ENCODE assay signal across 17 cellular contexts in the genomic region with DNA sequence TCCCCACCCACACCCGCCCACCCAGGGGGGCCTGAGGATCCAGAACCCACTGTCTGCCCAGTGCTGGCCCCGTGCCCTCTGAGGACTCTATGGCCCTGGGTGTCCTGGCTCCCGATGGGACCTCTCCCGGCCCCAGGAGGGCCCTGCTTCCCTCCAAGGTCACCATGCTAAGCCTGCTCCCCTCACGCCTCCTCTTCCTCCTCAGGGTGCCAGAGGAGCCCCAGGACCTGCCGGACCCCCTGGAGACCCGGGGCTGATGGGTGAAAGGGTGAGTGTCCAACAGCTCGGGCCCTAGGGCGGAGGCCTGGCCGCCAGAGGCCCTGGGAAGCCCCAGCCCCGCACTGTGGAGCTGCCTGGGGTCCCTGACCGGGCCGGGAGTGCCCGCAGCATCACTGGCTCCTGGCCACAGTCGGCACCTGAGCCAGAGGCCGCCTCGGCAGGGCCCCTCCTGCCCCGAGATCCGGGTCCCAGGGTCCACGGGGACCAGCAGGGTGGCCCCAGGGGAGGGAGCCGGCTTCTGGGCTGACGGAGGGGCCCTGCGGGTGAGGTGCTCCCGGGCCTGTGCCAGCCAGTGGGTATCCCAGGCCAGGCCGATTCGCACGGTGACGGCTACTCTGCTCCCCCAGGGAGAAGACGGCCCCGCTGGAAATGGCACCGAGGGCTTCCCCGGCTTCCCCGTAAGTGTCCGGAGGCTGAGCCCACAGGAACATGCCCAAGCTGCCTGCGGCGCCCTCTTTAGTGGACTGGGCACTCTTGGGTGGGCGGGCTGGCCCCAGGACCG. TPM values are rescaled to one million over a fixed set of nuclear protein-coding genes. Genes with fewer than 3 reads are reported as not detected.
A peak's percentile ranks its signal among the peaks of the same experiment; 100 is the strongest.
DNase-seq lines count a peak whose midpoint lies in the region; TF ChIP-seq lines count a peak whose summit lies in the region.
"Had no signal": no experiment of that assay in that cellular context is flagged by ENCODE, and none has a peak within 500 bp of the region (broad histone marks: within the 10 kb centered on the region; RNA-seq: fewer than 3 reads in every experiment).

No MANE protein-coding gene starts in this region.

- intact Hi-C loops in activated naive CD4-positive, alpha-beta T cell treated with anti-CD3 and anti-CD28 coated beads for 36 hours (cut with micrococcal nuclease): no loop called here

- CTCF ChIA-PET in activated naive CD4-positive, alpha-beta T cell treated with anti-CD3 and anti-CD28 coated beads, Interleukin-2, amount 10 ng/mL, durations not matched to agents 7 days and 5 days (lab: Charles Lee): no interaction called here
- CTCF ChIA-PET in activated naive CD4-positive, alpha-beta T cell treated with anti-CD3 and anti-CD28 coated beads for 36 hours (lab: Charles Lee): no interaction called here

- H3K27me3 Mint-ChIP-seq in activated naive CD4-positive, alpha-beta T cell treated with anti-CD3 and anti-CD28 coated beads, Interleukin-2, amount 10 ng/mL, durations not matched to agents 7 days and 5 days: no peaks in the 10 kb centered on the region
- no peaks in the 10 kb centered on the region for H3K27me3 Mint-ChIP-seq in activated naive CD4-positive, alpha-beta T cell treated with anti-CD3 and anti-CD28 coated beads for 36 hours (ENCODE audit: low read depth)
- H3K27me3 Mint-ChIP-seq in endothelial cell (ENCODE audit: unreplicated experiment): no peaks in the 10 kb centered on the region
- H3K27me3 Mint-ChIP-seq: CD4-positive, alpha-beta T cell had no signal

- WGBS in suprapubic skin: 100% methylated on average over 2 of the region's 38 CpGs

- no peak for TF ChIP-seq EP300 in suprapubic skin (IDR thresholded peaks at IDR 0.05)

- no peak overlapping the region for H3K4me3 Mint-ChIP-seq in activated naive CD4-positive, alpha-beta T cell treated with anti-CD3 and anti-CD28 coated beads, Interleukin-2, amount 10 ng/mL, durations not matched to agents 7 days and 5 days
- H3K4me3 Mint-ChIP-seq in activated naive CD4-positive, alpha-beta T cell treated with anti-CD3 and anti-CD28 coated beads for 36 hours: no peak overlapping the region
- H3K4me3 Mint-ChIP-seq in endothelial cell (ENCODE audit: unreplicated experiment): no peak overlapping the region
- H3K4me3 Mint-ChIP-seq: CD4-positive, alpha-beta T cell; mesothelial cell of epicardium; WTC11 had no signal

- no peak for TF ChIP-seq POLR2A in suprapubic skin (IDR thresholded peaks at IDR 0.05)

- H3K36me3 Mint-ChIP-seq in activated naive CD4-positive, alpha-beta T cell treated with anti-CD3 and anti-CD28 coated beads, Interleukin-2, amount 10 ng/mL, durations not matched to agents 7 days and 5 days: no peaks in the 10 kb centered on the region
- H3K36me3 Mint-ChIP-seq in activated naive CD4-positive, alpha-beta T cell treated with anti-CD3 and anti-CD28 coated beads for 36 hours (ENCODE audit: low read depth): no peaks in the 10 kb centered on the region
- H3K36me3 Mint-ChIP-seq in endothelial cell (ENCODE audit: low read depth, unreplicated experiment): no peaks in the 10 kb centered on the region

- H3K9me3 ChIP-seq in suprapubic skin: no peaks in the 10 kb centered on the region
- H3K9me3 ChIP-seq: MG63 had no signal

- no peak overlapping the region for H3K27ac ChIP-seq in suprapubic skin

- peaks cover 12% of the 10 kb centered on the region for H3K4me1 ChIP-seq in suprapubic skin

- DNase-seq in activated naive CD4-positive, alpha-beta T cell treated with anti-CD3 and anti-CD28 coated beads, Interleukin-2, amount 10 ng/mL, durations not matched to agents 7 days and 5 days: peak; percentile 13
- no peak for DNase-seq in activated naive CD4-positive, alpha-beta T cell treated with anti-CD3 and anti-CD28 coated beads for 36 hours
- DNase-seq in endothelial cell (ENCODE audit: low spot score): peak; percentile 3
- peak; percentile 75 for DNase-seq in mesenteric fat pad (ENCODE audit: low spot score)
- DNase-seq in suprapubic skin (ENCODE audit: low spot score in 2 of 2): peak; percentile 61 to 72
- no peak for DNase-seq in NCI-H128 (lab: John Stamatoyannopoulos, UW; ENCODE audit: unreplicated experiment)
- no peak for DNase-seq in DMS153 treated with DMSO at 0.1 percent for 48 hours (lab: John Stamatoyannopoulos, UW; ENCODE audit: unreplicated experiment)
- DNase-seq in activated CD8-positive, alpha-beta memory T cell treated with anti-CD3 and anti-CD28 coated beads, Interleukin-2, amount 50 U/mL, for 4 hours: no peak
- DNase-seq: DND-41; MG63; NCI-H187; SIG-M5; small intestine; stimulated activated naive CD4-positive, alpha-beta T cell had no signal

- TF ChIP-seq CTCF in endothelial cell (IDR thresholded peaks at IDR 0.05; ENCODE audit: unreplicated experiment) (no peak), suprapubic skin (IDR thresholded peaks at IDR 0.05) (no peak)

- H3K4me1 Mint-ChIP-seq in activated naive CD4-positive, alpha-beta T cell treated with anti-CD3 and anti-CD28 coated beads, Interleukin-2, amount 10 ng/mL, durations not matched to agents 7 days and 5 days: no peaks in the 10 kb centered on the region
- H3K4me1 Mint-ChIP-seq in activated naive CD4-positive, alpha-beta T cell treated with anti-CD3 and anti-CD28 coated beads for 36 hours (ENCODE audit: low read depth): no peaks in the 10 kb centered on the region
- no peaks in the 10 kb centered on the region for H3K4me1 Mint-ChIP-seq in endothelial cell (ENCODE audit: unreplicated experiment)
- H3K4me1 Mint-ChIP-seq: mesothelial cell of epicardium, WTC11 had no signal

- no peak overlapping the region for H3K27ac Mint-ChIP-seq in activated naive CD4-positive, alpha-beta T cell treated with anti-CD3 and anti-CD28 coated beads, Interleukin-2, amount 10 ng/mL, durations not matched to agents 7 days and 5 days
- H3K27ac Mint-ChIP-seq in activated naive CD4-positive, alpha-beta T cell treated with anti-CD3 and anti-CD28 coated beads for 36 hours: no peak overlapping the region
- H3K27ac Mint-ChIP-seq in endothelial cell (ENCODE audit: unreplicated experiment): no peak overlapping the region
- H3K27ac Mint-ChIP-seq: CD4-positive, alpha-beta T cell; mesothelial cell of epicardium; WTC11 had no signal

- H3K36me3 ChIP-seq in suprapubic skin: peaks cover 78% of the 10 kb centered on the region

- no peak overlapping the region for H3K4me3 ChIP-seq in suprapubic skin
- H3K4me3 ChIP-seq: MG63 had no signal

- H3K27me3 ChIP-seq in suprapubic skin: no peaks in the 10 kb centered on the region
- H3K27me3 ChIP-seq: MG63 had no signal

- H3K9me3 Mint-ChIP-seq in activated naive CD4-positive, alpha-beta T cell treated with anti-CD3 and anti-CD28 coated beads, Interleukin-2, amount 10 ng/mL, durations not matched to agents 7 days and 5 days: no peaks in the 10 kb centered on the region
- no peaks in the 10 kb centered on the region for H3K9me3 Mint-ChIP-seq in activated naive CD4-positive, alpha-beta T cell treated with anti-CD3 and anti-CD28 coated beads for 36 hours
- no peaks in the 10 kb centered on the region for H3K9me3 Mint-ChIP-seq in endothelial cell (ENCODE audit: unreplicated experiment)
- H3K9me3 Mint-ChIP-seq: CD4-positive, alpha-beta T cell; mesothelial cell of epicardium; WTC11 had no signal

RNA-seq across cellular contexts. Expression of a gene that starts 16.1 kb away (rescaled TPM):
- total RNA-seq in activated naive CD4-positive, alpha-beta T cell treated with anti-CD3 and anti-CD28 coated beads for 36 hours: 1 to 10 TPM in 1 of 2 experiments, under 1 TPM in 1; 0.74 to 1.6 TPM
- total RNA-seq in endothelial cell (ENCODE audit: unreplicated experiment) (65.5 TPM), mesenteric fat pad (521 TPM), suprapubic skin (100 to 1,000 TPM; 105 to 123 (median 109) TPM)

Comparison
In these comparisons a context has a peak if more than half of its experiments do, and no peak if none do; other contexts are left out.
1. DNase-seq: peak in activated naive CD4-positive, alpha-beta T cell treated with anti-CD3 and anti-CD28 coated beads, Interleukin-2, amount 10 ng/mL, durations not matched to agents 7 days and 5 days (single experiment), endothelial cell (single experiment), mesenteric fat pad (single experiment) and suprapubic skin (2 of 2); none in activated naive CD4-positive, alpha-beta T cell treated with anti-CD3 and anti-CD28 coated beads for 36 hours (single experiment), NCI-H128 (single experiment), DMS153 treated with DMSO at 0.1 percent for 48 hours (single experiment) and activated CD8-positive, alpha-beta memory T cell treated with anti-CD3 and anti-CD28 coated beads, Interleukin-2, amount 50 U/mL, for 4 hours (single experiment).
2. RNA of a gene that starts 16.1 kb away (total RNA-seq): 521 TPM in mesenteric fat pad (single experiment), 105 to 123 TPM in suprapubic skin and 65.5 TPM in endothelial cell (single experiment); 0.74 to 1.6 TPM in activated naive CD4-positive, alpha-beta T cell treated with anti-CD3 and anti-CD28 coated beads for 36 hours; every median in the first group is over 10 times any median in the second.